Comparison of ENCODE assay signal across 10 cellular contexts in genomic region chr17:60187011-60187751, GRCh38. TPM values are rescaled to one million over a fixed set of nuclear protein-coding genes. Genes with fewer than 3 reads are reported as not detected.
DNase-seq lines count a peak whose midpoint lies in the region; ATAC-seq, FAIRE-seq and TF ChIP-seq lines count a peak whose summit lies in the region.
"Not testable (repeated sequence)": the region's sequence is repeated elsewhere in the genome, so short reads cannot be mapped to it uniquely, and the experiment has no call there.
"Had no signal": no experiment of that assay in that cellular context is flagged by ENCODE, and none has a peak within 500 bp of the region (broad histone marks: within the 10 kb centered on the region; RNA-seq: fewer than 3 reads in every experiment).

No MANE protein-coding gene starts in this region.

- H3K36me3 Mint-ChIP-seq in HFFc6 (ENCODE audit: low read depth): peaks cover 34% of the 10 kb centered on the region
- peaks cover 17% of the 10 kb centered on the region for H3K36me3 Mint-ChIP-seq in activated CD8-positive, alpha-beta T cell treated with anti-CD3 and anti-CD28 coated beads for 36 hours (ENCODE audit: low read depth)

- not testable (repeated sequence) for H3K27me3 ChIP-seq in hepatocyte; osteoblast (ENCODE audit: insufficient read depth, low read length)

- TF ChIP-seq CTCF in C4-2B (conservative IDR thresholded peaks at IDR 0.05); HFFc6 (IDR thresholded peaks at IDR 0.05); activated CD8-positive, alpha-beta T cell treated with anti-CD3 and anti-CD28 coated beads for 36 hours (IDR thresholded peaks at IDR 0.05); hepatocyte (IDR thresholded peaks at IDR 0.05; ENCODE audit: poor library complexity); osteoblast (IDR thresholded peaks at IDR 0.05; ENCODE audit: extremely low read depth, low read depth, low read length): not testable (repeated sequence)

- ATAC-seq in activated CD8-positive, alpha-beta T cell treated with anti-CD3 and anti-CD28 coated beads for 36 hours: not testable (repeated sequence)

- CTCF ChIA-PET in activated CD8-positive, alpha-beta T cell treated with anti-CD3 and anti-CD28 coated beads for 36 hours (lab: Charles Lee): not testable (repeated sequence)

- not testable (repeated sequence) for H4K20me1 ChIP-seq in hepatocyte (ENCODE audit: insufficient read depth, poor library complexity, severe bottlenecking); osteoblast (ENCODE audit: insufficient read depth, low read length)

- H3K9me3 Mint-ChIP-seq in HFFc6; activated CD8-positive, alpha-beta T cell treated with anti-CD3 and anti-CD28 coated beads for 36 hours: not testable (repeated sequence)

- peak; percentile 88 for DNase-seq in HFFc6
- DNase-seq in OCI-M1 (lab: John Stamatoyannopoulos, UW): peak; percentile 42
- not testable (repeated sequence) for DNase-seq in activated CD8-positive, alpha-beta T cell treated with anti-CD3 and anti-CD28 coated beads for 36 hours; hepatocyte (ENCODE audit: low spot score); osteoblast (ENCODE audit: insufficient read length, low spot score, missing footprints)

- H3K27ac ChIP-seq in C4-2B (peak overlapping the region; percentile 34; the same call in 1 of the 2 replicates), hepatocyte (peak overlapping the region; percentile 65), osteoblast (ENCODE audit: low read depth, low read length) (peak overlapping the region; percentile 77)

- H3K27me3 Mint-ChIP-seq in HFFc6 (ENCODE audit: insufficient read depth); activated CD8-positive, alpha-beta T cell treated with anti-CD3 and anti-CD28 coated beads for 36 hours: not testable (repeated sequence)

- POLR2A ChIA-PET in activated CD8-positive, alpha-beta T cell treated with anti-CD3 and anti-CD28 coated beads for 36 hours (lab: Charles Lee): interaction anchor here (1.5 kb wide), 1 partner anchor 16 kb away, joined by 3 read pairs; no protein-coding TSS in a partner anchor

- 65% methylated on average over 6 of the region's 6 CpGs for WGBS in hepatocyte (ENCODE audit: low lambda C conversion rate, missing lambda C conversion rate)

- H3K4me1 Mint-ChIP-seq in HFFc6 (ENCODE audit: low read depth): peaks cover 32% of the 10 kb centered on the region
- H3K4me1 Mint-ChIP-seq in activated CD8-positive, alpha-beta T cell treated with anti-CD3 and anti-CD28 coated beads for 36 hours (ENCODE audit: low read depth): not testable (repeated sequence)

- H3K36me3 ChIP-seq in hepatocyte (replicated peaks; ENCODE audit: insufficient read depth, low read depth): not testable (repeated sequence)
- peaks cover 47% of the 10 kb centered on the region for H3K36me3 ChIP-seq in osteoblast (ENCODE audit: insufficient read depth, low read length)

- not testable (repeated sequence) for H3K4me3 ChIP-seq in hepatocyte; osteoblast (ENCODE audit: insufficient read depth, low read length)

- not testable (repeated sequence) for H3K9me2 ChIP-seq in hepatocyte (replicated peaks; ENCODE audit: insufficient read depth)

- H3K4me2 ChIP-seq in hepatocyte: peak overlapping the region; percentile 28
- H3K4me2 ChIP-seq in osteoblast (ENCODE audit: insufficient read depth, low read length): not testable (repeated sequence)

- H3K9me3 ChIP-seq in hepatocyte (ENCODE audit: low read depth); osteoblast (ENCODE audit: low read depth, low read length): not testable (repeated sequence)

- intact Hi-C loops in activated CD8-positive, alpha-beta T cell treated with anti-CD3 and anti-CD28 coated beads for 36 hours (cut with micrococcal nuclease): not testable (repeated sequence)

- not testable (repeated sequence) for H3K4me1 ChIP-seq in hepatocyte (ENCODE audit: insufficient read depth)
- peaks cover 11% of the 10 kb centered on the region for H3K4me1 ChIP-seq in osteoblast (ENCODE audit: insufficient read depth, low read length)

- peak overlapping the region; percentile 48; the same call in 1 of the 2 replicates for H3K4me3 Mint-ChIP-seq in HFFc6
- H3K4me3 Mint-ChIP-seq in activated CD8-positive, alpha-beta T cell treated with anti-CD3 and anti-CD28 coated beads for 36 hours: not testable (repeated sequence)

- H2AFZ ChIP-seq in hepatocyte; osteoblast (ENCODE audit: low read length): not testable (repeated sequence)

- FAIRE-seq in colon (lab: Jason Lieb, UNC): peak; percentile 18

- H3K79me2 ChIP-seq in hepatocyte; osteoblast (ENCODE audit: insufficient read depth, low read length): not testable (repeated sequence)

- H3K27ac Mint-ChIP-seq in HFFc6: peak overlapping the region; percentile 96
- H3K27ac Mint-ChIP-seq in activated CD8-positive, alpha-beta T cell treated with anti-CD3 and anti-CD28 coated beads for 36 hours: peak overlapping the region; percentile 20

RNA-seq across cellular contexts. Expression of gene CA4, which starts 37.4 kb away (rescaled TPM):
- total RNA-seq in HFFc6 (2021; fragmentation: NEBNext Ultra II Directional; extraction: Animal tissue kit (Norgen Biotek cat#: 25700)): not detected
- not detected for total RNA-seq in activated CD8-positive, alpha-beta T cell treated with anti-CD3 and anti-CD28 coated beads for 36 hours
- total RNA-seq in hepatocyte (1.2 and 1.9 TPM in 2 replicates), osteoblast (not detected in 2 replicates)
- polyA plus RNA-seq in hepatocyte: 6.1 and 9.8 TPM in 2 replicates
- total RNA-seq: HT1080; natural killer cell treated with Interleukin-12 subunit alpha and Interleukin-12 subunit beta and Interleukin-15 and Interleukin-18, amount 100 ng/mL, for 72 hours; T-cell had no signal
